Comparison of ENCODE assay signal across 1 cellular context in the genomic region with DNA sequence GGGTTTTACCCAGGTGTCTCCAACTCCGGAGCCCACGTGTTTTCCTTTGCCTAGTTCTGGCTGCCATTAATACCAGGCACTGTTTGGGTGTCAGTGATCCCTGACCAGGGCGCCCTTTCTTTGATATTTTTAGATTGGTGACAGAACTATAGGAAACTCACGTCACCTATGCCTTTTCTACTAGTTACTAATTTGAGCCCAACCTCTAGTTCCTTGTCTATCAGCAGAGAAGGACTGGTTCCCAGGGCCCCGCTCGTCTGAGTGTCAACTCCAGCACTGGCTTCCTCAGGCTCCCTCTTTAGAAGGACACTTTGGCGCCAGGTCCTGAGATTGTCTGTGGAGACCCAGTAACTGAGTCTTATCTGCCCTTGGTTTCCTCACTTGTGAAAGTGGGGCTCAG.
TF ChIP-seq lines count a peak whose summit lies in the region.

No MANE protein-coding gene starts in this region.

TF ChIP-seq in HepG2, 621 proteins besides CTCF, POLR2A, EP300 and RAD21:
- TF ChIP-seq HOXA3 (CRISPR knock-in tag; IDR thresholded peaks at IDR 0.05), result no peak
- TF ChIP-seq TAF15 (IDR thresholded peaks at IDR 0.05; ENCODE audit: low read depth, low read length, poor library complexity, severe bottlenecking), result no peak
- no peak for TF ChIP-seq RBM22 (optimal IDR thresholded peaks at IDR 0.05; ENCODE audit: low read length)
